Comparison of ENCODE assay signal across 1 cellular context in the genomic region with DNA sequence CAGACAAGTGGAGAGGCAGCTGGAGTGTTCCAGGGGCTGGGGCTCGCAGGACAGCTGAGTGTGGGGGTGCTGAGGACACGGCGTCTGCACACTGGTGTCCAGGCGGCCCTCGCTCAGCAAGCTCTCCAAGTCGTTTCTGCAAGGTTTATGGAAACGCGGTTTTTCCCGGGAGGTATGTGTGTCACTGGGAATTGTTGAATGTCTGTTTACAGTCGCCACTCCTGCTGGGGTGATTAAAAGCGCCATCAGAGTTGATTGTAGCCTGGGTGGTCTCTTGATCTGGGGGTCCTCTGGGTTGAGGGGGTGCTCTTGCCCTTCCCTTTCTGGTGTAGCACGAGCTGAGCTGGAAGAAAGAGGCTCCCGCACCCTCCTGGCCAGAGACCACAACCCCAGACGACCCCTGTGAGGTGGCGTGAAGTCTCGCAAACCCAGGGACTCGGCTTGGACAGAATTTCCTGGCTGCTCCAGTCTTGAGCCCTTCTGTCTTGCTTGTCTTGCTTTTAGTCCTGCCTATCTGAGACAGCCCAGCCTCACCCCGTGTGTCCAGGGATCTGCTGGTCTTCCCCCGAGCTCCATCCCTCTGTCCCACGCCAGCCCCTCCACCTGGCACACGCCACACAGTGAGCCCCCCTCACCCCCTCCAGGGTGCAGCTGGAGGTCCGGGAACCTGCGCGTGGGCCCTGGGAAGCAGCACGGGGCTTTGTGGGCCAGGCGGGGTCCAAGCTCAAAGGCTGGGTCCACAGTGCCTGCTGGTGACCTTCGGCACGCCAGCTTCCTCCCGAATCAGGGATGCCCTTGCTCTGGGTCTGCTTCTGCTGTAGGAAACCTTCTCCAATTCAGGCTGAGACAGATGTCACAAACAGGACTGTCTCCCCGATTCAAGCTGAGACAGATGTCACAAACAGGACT.
A peak's percentile ranks its signal among the peaks of the same experiment; 100 is the strongest.
TF ChIP-seq lines count a peak whose summit lies in the region.

No MANE protein-coding gene starts in this region.

TF ChIP-seq in HepG2, 621 proteins besides CTCF, POLR2A, EP300 and RAD21 (continued from another document and continues in another):
- TF ChIP-seq, protein P1, sequence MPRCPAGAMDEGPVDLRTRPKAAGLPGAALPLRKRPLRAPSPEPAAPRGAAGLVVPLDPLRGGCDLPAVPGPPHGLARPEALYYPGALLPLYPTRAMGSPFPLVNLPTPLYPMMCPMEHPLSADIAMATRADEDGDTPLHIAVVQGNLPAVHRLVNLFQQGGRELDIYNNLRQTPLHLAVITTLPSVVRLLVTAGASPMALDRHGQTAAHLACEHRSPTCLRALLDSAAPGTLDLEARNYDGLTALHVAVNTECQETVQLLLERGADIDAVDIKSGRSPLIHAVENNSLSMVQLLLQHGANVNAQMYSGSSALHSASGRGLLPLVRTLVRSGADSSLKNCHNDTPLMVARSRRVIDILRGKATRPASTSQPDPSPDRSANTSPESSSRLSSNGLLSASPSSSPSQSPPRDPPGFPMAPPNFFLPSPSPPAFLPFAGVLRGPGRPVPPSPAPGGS (CRISPR knock-in tag; IDR thresholded peaks at IDR 0.05) = no peak
- TF ChIP-seq, protein P2, sequence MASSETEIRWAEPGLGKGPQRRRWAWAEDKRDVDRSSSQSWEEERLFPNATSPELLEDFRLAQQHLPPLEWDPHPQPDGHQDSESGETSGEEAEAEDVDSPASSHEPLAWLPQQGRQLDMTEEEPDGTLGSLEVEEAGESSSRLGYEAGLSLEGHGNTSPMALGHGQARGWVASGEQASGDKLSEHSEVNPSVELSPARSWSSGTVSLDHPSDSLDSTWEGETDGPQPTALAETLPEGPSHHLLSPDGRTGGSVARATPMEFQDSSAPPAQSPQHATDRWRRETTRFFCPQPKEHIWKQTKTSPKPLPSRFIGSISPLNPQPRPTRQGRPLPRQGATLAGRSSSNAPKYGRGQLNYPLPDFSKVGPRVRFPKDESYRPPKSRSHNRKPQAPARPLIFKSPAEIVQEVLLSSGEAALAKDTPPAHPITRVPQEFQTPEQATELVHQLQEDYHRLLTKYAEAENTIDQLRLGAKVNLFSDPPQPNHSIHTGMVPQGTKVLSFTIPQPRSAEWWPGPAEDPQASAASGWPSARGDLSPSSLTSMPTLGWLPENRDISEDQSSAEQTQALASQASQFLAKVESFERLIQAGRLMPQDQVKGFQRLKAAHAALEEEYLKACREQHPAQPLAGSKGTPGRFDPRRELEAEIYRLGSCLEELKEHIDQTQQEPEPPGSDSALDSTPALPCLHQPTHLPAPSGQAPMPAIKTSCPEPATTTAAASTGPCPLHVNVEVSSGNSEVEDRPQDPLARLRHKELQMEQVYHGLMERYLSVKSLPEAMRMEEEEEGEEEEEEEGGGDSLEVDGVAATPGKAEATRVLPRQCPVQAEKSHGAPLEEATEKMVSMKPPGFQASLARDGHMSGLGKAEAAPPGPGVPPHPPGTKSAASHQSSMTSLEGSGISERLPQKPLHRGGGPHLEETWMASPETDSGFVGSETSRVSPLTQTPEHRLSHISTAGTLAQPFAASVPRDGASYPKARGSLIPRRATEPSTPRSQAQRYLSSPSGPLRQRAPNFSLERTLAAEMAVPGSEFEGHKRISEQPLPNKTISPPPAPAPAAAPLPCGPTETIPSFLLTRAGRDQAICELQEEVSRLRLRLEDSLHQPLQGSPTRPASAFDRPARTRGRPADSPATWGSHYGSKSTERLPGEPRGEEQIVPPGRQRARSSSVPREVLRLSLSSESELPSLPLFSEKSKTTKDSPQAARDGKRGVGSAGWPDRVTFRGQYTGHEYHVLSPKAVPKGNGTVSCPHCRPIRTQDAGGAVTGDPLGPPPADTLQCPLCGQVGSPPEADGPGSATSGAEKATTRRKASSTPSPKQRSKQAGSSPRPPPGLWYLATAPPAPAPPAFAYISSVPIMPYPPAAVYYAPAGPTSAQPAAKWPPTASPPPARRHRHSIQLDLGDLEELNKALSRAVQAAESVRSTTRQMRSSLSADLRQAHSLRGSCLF (CRISPR knock-in tag; IDR thresholded peaks at IDR 0.05; ENCODE audit: borderline replicate concordance) = no peak
- no peak for TF ChIP-seq ZSCAN30 (CRISPR knock-in tag; IDR thresholded peaks at IDR 0.05)
- TF ChIP-seq PRPF4 (IDR thresholded peaks at IDR 0.05; ENCODE audit: low read depth, low read length, poor library complexity, severe bottlenecking) = no peak
- TF ChIP-seq, protein P3, sequence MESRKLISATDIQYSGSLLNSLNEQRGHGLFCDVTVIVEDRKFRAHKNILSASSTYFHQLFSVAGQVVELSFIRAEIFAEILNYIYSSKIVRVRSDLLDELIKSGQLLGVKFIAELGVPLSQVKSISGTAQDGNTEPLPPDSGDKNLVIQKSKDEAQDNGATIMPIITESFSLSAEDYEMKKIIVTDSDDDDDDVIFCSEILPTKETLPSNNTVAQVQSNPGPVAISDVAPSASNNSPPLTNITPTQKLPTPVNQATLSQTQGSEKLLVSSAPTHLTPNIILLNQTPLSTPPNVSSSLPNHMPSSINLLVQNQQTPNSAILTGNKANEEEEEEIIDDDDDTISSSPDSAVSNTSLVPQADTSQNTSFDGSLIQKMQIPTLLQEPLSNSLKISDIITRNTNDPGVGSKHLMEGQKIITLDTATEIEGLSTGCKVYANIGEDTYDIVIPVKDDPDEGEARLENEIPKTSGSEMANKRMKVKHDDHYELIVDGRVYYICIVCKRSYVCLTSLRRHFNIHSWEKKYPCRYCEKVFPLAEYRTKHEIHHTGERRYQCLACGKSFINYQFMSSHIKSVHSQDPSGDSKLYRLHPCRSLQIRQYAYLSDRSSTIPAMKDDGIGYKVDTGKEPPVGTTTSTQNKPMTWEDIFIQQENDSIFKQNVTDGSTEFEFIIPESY (CRISPR knock-in tag; IDR thresholded peaks at IDR 0.05) = no peak
- TF ChIP-seq, protein P4, sequence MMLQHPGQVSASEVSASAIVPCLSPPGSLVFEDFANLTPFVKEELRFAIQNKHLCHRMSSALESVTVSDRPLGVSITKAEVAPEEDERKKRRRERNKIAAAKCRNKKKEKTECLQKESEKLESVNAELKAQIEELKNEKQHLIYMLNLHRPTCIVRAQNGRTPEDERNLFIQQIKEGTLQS (CRISPR knock-in tag; IDR thresholded peaks at IDR 0.05) = no peak
- no peak for TF ChIP-seq ZNF703 (CRISPR knock-in tag; IDR thresholded peaks at IDR 0.05; ENCODE audit: borderline replicate concordance)
- TF ChIP-seq RNF2 (conservative IDR thresholded peaks at IDR 0.05; ENCODE audit: low read depth) = no peak
- 0 out of 2 replicates have a peak, but pooled peaks have one; percentile 26 for TF ChIP-seq SAFB2 (CRISPR knock-in tag; IDR thresholded peaks at IDR 0.05; ENCODE audit: borderline replicate concordance, low read depth)
- peak; percentile 53 for TF ChIP-seq HNF4G (IDR thresholded peaks at IDR 0.05; ENCODE audit: borderline replicate concordance, low read depth, low read length)
- no peak for TF ChIP-seq HNF4G (CRISPR knock-in tag; IDR thresholded peaks at IDR 0.05; ENCODE audit: borderline replicate concordance, low read depth)
- no peak for TF ChIP-seq ZNF329 (CRISPR knock-in tag; IDR thresholded peaks at IDR 0.05; ENCODE audit: low read depth)
- TF ChIP-seq ZNF768 (CRISPR knock-in tag; IDR thresholded peaks at IDR 0.05) = no peak
- 0 out of 2 replicates have a peak, but pooled peaks have one; percentile 15 for TF ChIP-seq HOXA3 (CRISPR knock-in tag; IDR thresholded peaks at IDR 0.05)
- TF ChIP-seq, protein P5, sequence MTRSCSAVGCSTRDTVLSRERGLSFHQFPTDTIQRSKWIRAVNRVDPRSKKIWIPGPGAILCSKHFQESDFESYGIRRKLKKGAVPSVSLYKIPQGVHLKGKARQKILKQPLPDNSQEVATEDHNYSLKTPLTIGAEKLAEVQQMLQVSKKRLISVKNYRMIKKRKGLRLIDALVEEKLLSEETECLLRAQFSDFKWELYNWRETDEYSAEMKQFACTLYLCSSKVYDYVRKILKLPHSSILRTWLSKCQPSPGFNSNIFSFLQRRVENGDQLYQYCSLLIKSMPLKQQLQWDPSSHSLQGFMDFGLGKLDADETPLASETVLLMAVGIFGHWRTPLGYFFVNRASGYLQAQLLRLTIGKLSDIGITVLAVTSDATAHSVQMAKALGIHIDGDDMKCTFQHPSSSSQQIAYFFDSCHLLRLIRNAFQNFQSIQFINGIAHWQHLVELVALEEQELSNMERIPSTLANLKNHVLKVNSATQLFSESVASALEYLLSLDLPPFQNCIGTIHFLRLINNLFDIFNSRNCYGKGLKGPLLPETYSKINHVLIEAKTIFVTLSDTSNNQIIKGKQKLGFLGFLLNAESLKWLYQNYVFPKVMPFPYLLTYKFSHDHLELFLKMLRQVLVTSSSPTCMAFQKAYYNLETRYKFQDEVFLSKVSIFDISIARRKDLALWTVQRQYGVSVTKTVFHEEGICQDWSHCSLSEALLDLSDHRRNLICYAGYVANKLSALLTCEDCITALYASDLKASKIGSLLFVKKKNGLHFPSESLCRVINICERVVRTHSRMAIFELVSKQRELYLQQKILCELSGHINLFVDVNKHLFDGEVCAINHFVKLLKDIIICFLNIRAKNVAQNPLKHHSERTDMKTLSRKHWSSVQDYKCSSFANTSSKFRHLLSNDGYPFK (CRISPR knock-in tag; IDR thresholded peaks at IDR 0.05; ENCODE audit: borderline replicate concordance) = no peak
- TF ChIP-seq, protein P6, sequence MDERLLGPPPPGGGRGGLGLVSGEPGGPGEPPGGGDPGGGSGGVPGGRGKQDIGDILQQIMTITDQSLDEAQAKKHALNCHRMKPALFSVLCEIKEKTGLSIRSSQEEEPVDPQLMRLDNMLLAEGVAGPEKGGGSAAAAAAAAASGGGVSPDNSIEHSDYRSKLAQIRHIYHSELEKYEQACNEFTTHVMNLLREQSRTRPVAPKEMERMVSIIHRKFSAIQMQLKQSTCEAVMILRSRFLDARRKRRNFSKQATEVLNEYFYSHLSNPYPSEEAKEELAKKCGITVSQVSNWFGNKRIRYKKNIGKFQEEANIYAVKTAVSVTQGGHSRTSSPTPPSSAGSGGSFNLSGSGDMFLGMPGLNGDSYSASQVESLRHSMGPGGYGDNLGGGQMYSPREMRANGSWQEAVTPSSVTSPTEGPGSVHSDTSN (CRISPR knock-in tag; IDR thresholded peaks at IDR 0.05) = no peak
- no peak for TF ChIP-seq RFX3 (CRISPR knock-in tag; IDR thresholded peaks at IDR 0.05)
- TF ChIP-seq, protein P7, sequence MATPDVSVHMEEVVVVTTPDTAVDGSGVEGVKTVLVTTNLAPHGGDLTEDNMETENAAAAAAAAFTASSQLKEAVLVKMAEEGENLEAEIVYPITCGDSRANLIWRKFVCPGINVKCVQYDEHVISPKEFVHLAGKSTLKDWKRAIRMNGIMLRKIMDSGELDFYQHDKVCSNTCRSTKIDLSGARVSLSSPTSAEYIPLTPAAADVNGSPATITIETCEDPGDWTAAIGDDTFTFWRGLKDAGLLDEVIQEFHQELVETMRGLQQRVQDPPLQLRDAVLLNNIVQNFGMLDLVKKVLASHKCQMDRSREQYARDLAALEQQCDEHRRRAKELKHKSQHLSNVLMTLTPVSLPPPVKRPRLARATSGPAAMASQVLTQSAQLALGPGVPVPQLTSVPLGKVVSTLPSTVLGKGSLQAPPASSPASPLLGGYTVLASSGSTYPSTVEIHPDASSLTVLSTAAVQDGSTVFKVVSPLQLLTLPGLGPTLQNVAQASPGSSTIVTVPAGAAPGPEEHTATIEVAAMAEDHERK (CRISPR knock-in tag; IDR thresholded peaks at IDR 0.05; ENCODE audit: low read depth) = no peak
- TF ChIP-seq, protein P8, sequence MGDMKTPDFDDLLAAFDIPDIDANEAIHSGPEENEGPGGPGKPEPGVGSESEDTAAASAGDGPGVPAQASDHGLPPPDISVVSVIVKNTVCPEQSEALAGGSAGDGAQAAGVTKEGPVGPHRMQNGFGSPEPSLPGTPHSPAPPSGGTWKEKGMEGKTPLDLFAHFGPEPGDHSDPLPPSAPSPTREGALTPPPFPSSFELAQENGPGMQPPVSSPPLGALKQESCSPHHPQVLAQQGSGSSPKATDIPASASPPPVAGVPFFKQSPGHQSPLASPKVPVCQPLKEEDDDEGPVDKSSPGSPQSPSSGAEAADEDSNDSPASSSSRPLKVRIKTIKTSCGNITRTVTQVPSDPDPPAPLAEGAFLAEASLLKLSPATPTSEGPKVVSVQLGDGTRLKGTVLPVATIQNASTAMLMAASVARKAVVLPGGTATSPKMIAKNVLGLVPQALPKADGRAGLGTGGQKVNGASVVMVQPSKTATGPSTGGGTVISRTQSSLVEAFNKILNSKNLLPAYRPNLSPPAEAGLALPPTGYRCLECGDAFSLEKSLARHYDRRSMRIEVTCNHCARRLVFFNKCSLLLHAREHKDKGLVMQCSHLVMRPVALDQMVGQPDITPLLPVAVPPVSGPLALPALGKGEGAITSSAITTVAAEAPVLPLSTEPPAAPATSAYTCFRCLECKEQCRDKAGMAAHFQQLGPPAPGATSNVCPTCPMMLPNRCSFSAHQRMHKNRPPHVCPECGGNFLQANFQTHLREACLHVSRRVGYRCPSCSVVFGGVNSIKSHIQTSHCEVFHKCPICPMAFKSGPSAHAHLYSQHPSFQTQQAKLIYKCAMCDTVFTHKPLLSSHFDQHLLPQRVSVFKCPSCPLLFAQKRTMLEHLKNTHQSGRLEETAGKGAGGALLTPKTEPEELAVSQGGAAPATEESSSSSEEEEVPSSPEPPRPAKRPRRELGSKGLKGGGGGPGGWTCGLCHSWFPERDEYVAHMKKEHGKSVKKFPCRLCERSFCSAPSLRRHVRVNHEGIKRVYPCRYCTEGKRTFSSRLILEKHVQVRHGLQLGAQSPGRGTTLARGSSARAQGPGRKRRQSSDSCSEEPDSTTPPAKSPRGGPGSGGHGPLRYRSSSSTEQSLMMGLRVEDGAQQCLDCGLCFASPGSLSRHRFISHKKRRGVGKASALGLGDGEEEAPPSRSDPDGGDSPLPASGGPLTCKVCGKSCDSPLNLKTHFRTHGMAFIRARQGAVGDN (CRISPR knock-in tag; IDR thresholded peaks at IDR 0.05) = peak; percentile 26; the same call in 1 of the 2 replicates
- peak; percentile 20 for TF ChIP-seq HNRNPLL (IDR thresholded peaks at IDR 0.05; ENCODE audit: low read depth, low read length, poor library complexity, severe bottlenecking)
- no peak for TF ChIP-seq ATM (IDR thresholded peaks at IDR 0.05; ENCODE audit: borderline replicate concordance)
- no peak for TF ChIP-seq TRIM24 (CRISPR knock-in tag; IDR thresholded peaks at IDR 0.05)
- no peak for TF ChIP-seq ZNF567 (CRISPR knock-in tag; IDR thresholded peaks at IDR 0.05; ENCODE audit: borderline replicate concordance)
- no peak for TF ChIP-seq ZNF263 (CRISPR knock-in tag; IDR thresholded peaks at IDR 0.05)
- TF ChIP-seq ZFY (CRISPR knock-in tag; IDR thresholded peaks at IDR 0.05) = 0 out of 2 replicates have a peak, but pooled peaks have one; percentile 22
- no peak for TF ChIP-seq ZNF143 (CRISPR knock-in tag; IDR thresholded peaks at IDR 0.05)
- TF ChIP-seq PITX1 (CRISPR knock-in tag; IDR thresholded peaks at IDR 0.05) = peak; percentile 24; the same call in 1 of the 2 replicates
- TF ChIP-seq THYN1 (CRISPR knock-in tag; IDR thresholded peaks at IDR 0.05; ENCODE audit: borderline replicate concordance, low read depth) = no peak
- TF ChIP-seq KMT2B (CRISPR knock-in tag; IDR thresholded peaks at IDR 0.05) = no peak
- TF ChIP-seq MXD4 (CRISPR knock-in tag; IDR thresholded peaks at IDR 0.05) = no peak
- no peak for TF ChIP-seq ZNF34 (CRISPR knock-in tag; IDR thresholded peaks at IDR 0.05; ENCODE audit: borderline replicate concordance)
- TF ChIP-seq CBX2 (IDR thresholded peaks at IDR 0.05; ENCODE audit: low read depth, low read length) = no peak
- TF ChIP-seq CBX2 (CRISPR knock-in tag; IDR thresholded peaks at IDR 0.05; ENCODE audit: low read depth) = no peak
- no peak for TF ChIP-seq SMAD9 (CRISPR knock-in tag; IDR thresholded peaks at IDR 0.05)
- 0 out of 2 replicates have a peak, but pooled peaks have one; percentile 19 for TF ChIP-seq BCL6 (CRISPR knock-in tag; IDR thresholded peaks at IDR 0.05)
- TF ChIP-seq ZBTB7A (CRISPR knock-in tag; IDR thresholded peaks at IDR 0.05) = 0 out of 2 replicates have a peak, but pooled peaks have one; percentile 21
- no peak for TF ChIP-seq SRSF4 (IDR thresholded peaks at IDR 0.05; ENCODE audit: low read depth, low read length, poor library complexity, severe bottlenecking)
- TF ChIP-seq CBX5 (CRISPR knock-in tag; IDR thresholded peaks at IDR 0.05; ENCODE audit: borderline replicate concordance) = no peak
- peak; percentile 42; the same call in 1 of the 2 replicates for TF ChIP-seq SPEN (CRISPR knock-in tag; IDR thresholded peaks at IDR 0.05; ENCODE audit: low read depth)
- no peak for TF ChIP-seq HHEX (CRISPR knock-in tag; IDR thresholded peaks at IDR 0.05)
